Comparison of ENCODE assay signal across 8 cellular contexts in genomic region chr5:122756263-122756911, GRCh38. TPM values are rescaled to one million over a fixed set of nuclear protein-coding genes. Genes with fewer than 3 reads are reported as not detected.
DNase-seq lines count a peak whose midpoint lies in the region; ATAC-seq and TF ChIP-seq lines count a peak whose summit lies in the region.

No MANE protein-coding gene starts in this region.

- ATAC-seq in GM18499 (IDR thresholded peaks at IDR 0.05; ENCODE audit: insufficient read depth, unreplicated experiment): peak; percentile 94

- no peaks in the 10 kb centered on the region for H3K9me2 ChIP-seq in MM.1S (replicated peaks; ENCODE audit: insufficient read depth, low read length)

- H3K9me3 ChIP-seq in MM.1S (replicated peaks; ENCODE audit: insufficient read depth, low read length): no peaks in the 10 kb centered on the region

- no peaks in the 10 kb centered on the region for H3K4me1 ChIP-seq in MM.1S (ENCODE audit: low read length)

- H3F3A ChIP-seq in MM.1S (ENCODE audit: insufficient read depth, low read length): no peaks in the 10 kb centered on the region

- H2AFZ ChIP-seq in MM.1S (ENCODE audit: low read length): no peak overlapping the region

- H3K4me3 ChIP-seq in fibroblast of villous mesenchyme (ENCODE audit: low read depth, low read length): no peak overlapping the region
- H3K4me3 ChIP-seq in MM.1S (ENCODE audit: low read length): no peak overlapping the region

- H4K20me1 ChIP-seq in MM.1S (ENCODE audit: insufficient read depth, low read length): no peaks in the 10 kb centered on the region

- H3K9me3 Mint-ChIP-seq in HFFc6: no peaks in the 10 kb centered on the region
- peaks cover 3% of the 10 kb centered on the region for H3K9me3 Mint-ChIP-seq in progenitor cell of endocrine pancreas (ENCODE audit: low read depth)

- H3K27me3 ChIP-seq in MM.1S (replicated peaks; ENCODE audit: insufficient read depth, low read length): no peaks in the 10 kb centered on the region

- no peak overlapping the region for H3K4me3 Mint-ChIP-seq in HFFc6
- H3K4me3 Mint-ChIP-seq in progenitor cell of endocrine pancreas (ENCODE audit: low read depth): no peak overlapping the region

- peaks cover 22% of the 10 kb centered on the region for H3K4me1 Mint-ChIP-seq in HFFc6 (ENCODE audit: low read depth)
- peaks cover 4% of the 10 kb centered on the region for H3K4me1 Mint-ChIP-seq in progenitor cell of endocrine pancreas (ENCODE audit: low read depth)

- no peak overlapping the region for H3K27ac Mint-ChIP-seq in HFFc6
- H3K27ac Mint-ChIP-seq in progenitor cell of endocrine pancreas: no peak overlapping the region

- no peak overlapping the region for H3K9ac ChIP-seq in MM.1S (ENCODE audit: low read length)

- TF ChIP-seq CTCF in HFFc6 (IDR thresholded peaks at IDR 0.05): no peak
- no peak for TF ChIP-seq CTCF in fibroblast of villous mesenchyme (IDR thresholded peaks at IDR 0.05; ENCODE audit: insufficient read depth, low read depth, low read length)
- no peak for TF ChIP-seq CTCF in progenitor cell of endocrine pancreas (IDR thresholded peaks at IDR 0.05; ENCODE audit: unreplicated experiment)
- TF ChIP-seq CTCF in MM.1S (IDR thresholded peaks at IDR 0.05; ENCODE audit: low read length): no peak

- H3K79me2 ChIP-seq in MM.1S (ENCODE audit: low read length): no peaks in the 10 kb centered on the region

- no peaks in the 10 kb centered on the region for H3K36me3 ChIP-seq in MM.1S (replicated peaks; ENCODE audit: insufficient read depth, low read length)

- H3K27me3 Mint-ChIP-seq in HFFc6 (ENCODE audit: insufficient read depth) (no peaks in the 10 kb centered on the region; the same call in none of the 2 replicates), progenitor cell of endocrine pancreas (no peaks in the 10 kb centered on the region)

- H3K27ac ChIP-seq in MM.1S (ENCODE audit: low read length): no peak overlapping the region

- H3K36me3 Mint-ChIP-seq in HFFc6 (ENCODE audit: low read depth): no peaks in the 10 kb centered on the region
- no peaks in the 10 kb centered on the region for H3K36me3 Mint-ChIP-seq in progenitor cell of endocrine pancreas (ENCODE audit: insufficient read depth)

- DNase-seq in HFFc6 (peak; percentile 2), NOMO-1 (lab: John Stamatoyannopoulos, UW; ENCODE audit: unreplicated experiment in 2 of 2) (peak; percentile 63 to 93), fibroblast of villous mesenchyme (ENCODE audit: low read depth) (peak; percentile 48), progenitor cell of endocrine pancreas (ENCODE audit: low spot score, unreplicated experiment) (no peak), MM.1S (no peak), NCI-H446 treated with DMSO at 0.1 percent for 48 hours (lab: John Stamatoyannopoulos, UW) (no peak)
- DNase-seq in activated CD8-positive, alpha-beta memory T cell treated with anti-CD3 and anti-CD28 coated beads, Interleukin-2, amount 50 U/mL, for 4 hours: no peak

- H3K4me2 ChIP-seq in MM.1S (ENCODE audit: low read depth, low read length): no peak overlapping the region

RNA-seq across cellular contexts. Expression of gene SNX2, which starts 18.5 kb away (rescaled TPM):
- 10 to 100 TPM; 39.0 to 48.4 (median 45.9) TPM for total RNA-seq in HFFc6 (2021; fragmentation: NEBNext Ultra II Directional; extraction: Animal tissue kit (Norgen Biotek cat#: 25700))
- total RNA-seq in fibroblast of villous mesenchyme (65.4 and 66.9 TPM in 2 replicates), progenitor cell of endocrine pancreas (54.0 and 57.0 TPM in 2 replicates)

Comparison
In these comparisons a context has a peak if more than half of its experiments do, and no peak if none do; other contexts are left out.
1. DNase-seq: peak in HFFc6 (single experiment), NOMO-1 (2 of 2) and fibroblast of villous mesenchyme (single experiment); none in progenitor cell of endocrine pancreas (single experiment), activated CD8-positive, alpha-beta memory T cell treated with anti-CD3 and anti-CD28 coated beads, Interleukin-2, amount 50 U/mL, for 4 hours (single experiment), MM.1S (single experiment) and NCI-H446 treated with DMSO at 0.1 percent for 48 hours (single experiment).